Comparison of ENCODE assay signal across 12 cellular contexts in the genomic region with DNA sequence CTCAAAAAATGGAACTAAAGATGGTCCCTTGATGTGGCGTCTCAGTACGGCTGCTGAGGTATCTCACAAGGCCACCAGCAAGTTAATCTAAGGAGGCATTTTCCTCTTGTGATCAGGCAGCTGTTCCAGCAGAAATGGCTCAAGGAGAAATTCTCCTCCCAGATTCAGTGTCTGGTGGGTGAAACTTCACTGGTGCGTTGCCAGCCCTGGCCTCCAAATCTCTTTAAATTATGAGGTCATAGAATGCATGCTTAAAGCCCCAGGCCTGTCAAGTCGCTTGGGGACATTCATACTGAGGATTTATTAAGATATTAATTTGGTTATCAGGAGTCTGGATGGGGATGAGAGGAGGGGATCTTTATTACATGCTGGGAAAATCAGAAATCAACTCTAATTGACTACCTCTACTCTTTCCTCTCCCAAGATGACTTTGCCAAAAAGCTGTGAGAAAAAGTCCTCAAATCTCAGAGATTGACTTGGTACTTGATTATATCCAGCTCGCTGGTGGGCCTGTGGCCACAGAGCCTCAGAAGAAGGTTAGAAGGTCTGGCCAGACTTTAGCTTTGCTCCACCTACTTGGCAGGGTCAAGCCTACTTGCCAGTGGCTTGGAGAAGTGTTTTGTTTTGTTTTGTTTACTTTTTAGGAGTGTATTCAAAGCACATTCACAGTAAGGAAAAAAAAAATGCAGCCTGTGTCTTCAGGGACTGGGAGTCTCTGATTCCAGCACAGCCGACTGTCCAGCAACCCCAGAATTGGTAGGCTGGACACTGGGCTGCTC.
DNase-seq lines count a peak whose midpoint lies in the region; ATAC-seq and TF ChIP-seq lines count a peak whose summit lies in the region.
"Had no signal": no experiment of that assay in that cellular context is flagged by ENCODE, and none has a peak within 500 bp of the region (broad histone marks: within the 10 kb centered on the region; RNA-seq: fewer than 3 reads in every experiment).

No MANE protein-coding gene starts in this region.

- H3K9me3 ChIP-seq in H9 (ENCODE audit: control insufficient read depth, low read depth, low read length) (no peaks in the 10 kb centered on the region), esophagus (ENCODE audit: control insufficient read depth in 2 of 2, insufficient read depth in 1 of 2, low read depth in 1 of 2, low read length in 1 of 2) (no peaks in the 10 kb centered on the region), muscle layer of colon (ENCODE audit: low read length) (no peaks in the 10 kb centered on the region)

- no peak overlapping the region for H4K8ac ChIP-seq in H9 (replicated peaks; ENCODE audit: insufficient read length, low read depth, low read length)

- no peak overlapping the region for H3K4ac ChIP-seq in H9 (ENCODE audit: low read depth, low read length)

- H3K9me3 Mint-ChIP-seq in H9 = no peaks in the 10 kb centered on the region
- no peaks in the 10 kb centered on the region for H3K9me3 Mint-ChIP-seq in GM23338

- H2AK5ac ChIP-seq in H9 (ENCODE audit: insufficient read length, low read length) = no peak overlapping the region

- no peak overlapping the region for H4K5ac ChIP-seq in H9 (ENCODE audit: insufficient read length, low read depth, low read length)

- no peak overlapping the region for H2AFZ ChIP-seq in H9 (ENCODE audit: low read length)
- no peak overlapping the region for H2AFZ ChIP-seq in GM23338

- H3K9me2 ChIP-seq in GM23338 (ENCODE audit: insufficient read depth) = 0 out of 2 replicates have a peak, but pooled peaks cover 4% of the 10 kb centered on the region

- H3K27ac ChIP-seq in H9 (ENCODE audit: insufficient read length, low read depth, low read length) (no peak overlapping the region), esophagus (ENCODE audit: low read depth in 2 of 2, low read length in 1 of 2) (peak overlapping the region; percentile 5 to 71), muscle layer of colon (ENCODE audit: low read depth, low read length) (peak overlapping the region; percentile 35), GM23338 (ENCODE audit: low read depth) (no peak overlapping the region)
- H3K27ac ChIP-seq: brain microvascular endothelial cell had no signal

- TF ChIP-seq CTCF in H9 (conservative IDR thresholded peaks at IDR 0.05) (no peak), GM23338 (conservative IDR thresholded peaks at IDR 0.05; ENCODE audit: low read depth in 2 of 2) (no peak)

- H3K27me3 Mint-ChIP-seq in H9 (ENCODE audit: low read depth) (no peaks in the 10 kb centered on the region), GM23338 (ENCODE audit: insufficient read depth, low read depth, poor library complexity) (no peaks in the 10 kb centered on the region)

- H3K4me2 ChIP-seq in H9 (ENCODE audit: insufficient read depth, insufficient read length, low read length) (no peak overlapping the region), GM23338 (no peak overlapping the region)

- no CpG with 5 or more reads among the region's 6 CpGs for WGBS in H9 (ENCODE audit: extremely low coverage, insufficient read length, low lambda C conversion rate)
- 63 to 65% methylated on average over 6 of the region's 6 CpGs for WGBS in esophagus, 2 donors

- H3K56ac ChIP-seq in H9 (ENCODE audit: insufficient read length, low read depth, low read length) = no peak overlapping the region

- H3K36me3 Mint-ChIP-seq in H9 (ENCODE audit: insufficient read depth in 1 of 3, low read depth in 3 of 3) (peaks cover 0 to 3% (median 0%) of the 10 kb centered on the region in 3 experiments; a peak in 2 of 7 replicates), GM23338 (ENCODE audit: low read depth) (no peaks in the 10 kb centered on the region)

- ATAC-seq in GM19452 (IDR thresholded peaks at IDR 0.05; ENCODE audit: unreplicated experiment) (no peak), HG03520 (IDR thresholded peaks at IDR 0.05; ENCODE audit: unreplicated experiment) (no peak), GM23338 (no peak)

- H3K27ac Mint-ChIP-seq in H9 = 0 out of 7 replicates have a peak overlapping the region, but pooled peaks of 2 of the 3 experiments have one; percentile 25 to 52
- no peak overlapping the region for H3K27ac Mint-ChIP-seq in GM23338

- H3K27me3 ChIP-seq in H9 (ENCODE audit: insufficient read depth, low read length) = no peaks in the 10 kb centered on the region
- no peaks in the 10 kb centered on the region for H3K27me3 ChIP-seq in esophagus (ENCODE audit: control insufficient read depth in 1 of 2, insufficient read depth in 2 of 2, low read length in 2 of 2)
- H3K27me3 ChIP-seq in muscle layer of colon (ENCODE audit: control insufficient read depth in 1 of 2, insufficient read depth in 2 of 2, low read length in 2 of 2) = no peaks in the 10 kb centered on the region
- no peaks in the 10 kb centered on the region for H3K27me3 ChIP-seq in GM23338 (ENCODE audit: insufficient read depth)
- H3K27me3 ChIP-seq: brain microvascular endothelial cell had no signal

- no peak overlapping the region for H3K9ac ChIP-seq in H9 (ENCODE audit: extremely low read depth, insufficient read length, low read length)
- H3K9ac ChIP-seq in muscle layer of colon (ENCODE audit: low read length) = no peak overlapping the region

- no peaks in the 10 kb centered on the region for H3F3A ChIP-seq in GM23338 (replicated peaks; ENCODE audit: low read depth)

- H2BK20ac ChIP-seq in H9 (ENCODE audit: low read depth, low read length, poor library complexity, severe bottlenecking) = no peak overlapping the region

- H3T11ph ChIP-seq in H9 (ENCODE audit: low read length) = no peak overlapping the region

- no peaks in the 10 kb centered on the region for H3K23me2 ChIP-seq in H9 (ENCODE audit: insufficient read length, low read depth, low read length, poor library complexity, severe bottlenecking)

- peaks cover 13 to 14% of the 10 kb centered on the region in 2 experiments for H3K4me1 Mint-ChIP-seq in H9
- H3K4me1 Mint-ChIP-seq in GM23338 = peaks cover 19% of the 10 kb centered on the region

- H2BK15ac ChIP-seq in H9 (ENCODE audit: low read depth, low read length) = no peak overlapping the region

- no peak overlapping the region for H3K4me3 Mint-ChIP-seq in H9
- no peak overlapping the region for H3K4me3 Mint-ChIP-seq in GM23338

- H3K23ac ChIP-seq in H9 (ENCODE audit: insufficient read length, low read depth, low read length) = no peak overlapping the region

- H4K91ac ChIP-seq in H9 (ENCODE audit: insufficient read length, low read depth, low read length) = no peak overlapping the region

- peaks cover 5% of the 10 kb centered on the region; the same call in 1 of the 2 replicates for H3K79me2 ChIP-seq in H9 (ENCODE audit: insufficient read depth, low read length)
- H3K79me2 ChIP-seq in GM23338 (replicated peaks; ENCODE audit: insufficient read depth) = peaks cover 81% of the 10 kb centered on the region

- no peak overlapping the region for H2BK5ac ChIP-seq in H9 (ENCODE audit: insufficient read length, low read length)

- no peak overlapping the region for H2BK120ac ChIP-seq in H9 (ENCODE audit: low read depth, low read length, poor library complexity, severe bottlenecking)

- no peak overlapping the region for H3K18ac ChIP-seq in H9 (ENCODE audit: insufficient read length, low read depth, low read length)

- no peak overlapping the region for H3K4me3 ChIP-seq in esophagus (ENCODE audit: low read depth in 1 of 2, low read length in 2 of 2)
- H3K4me3 ChIP-seq in muscle layer of colon (ENCODE audit: low read depth in 1 of 2, low read length in 2 of 2) = no peak overlapping the region
- H3K4me3 ChIP-seq in GM23338 = no peak overlapping the region

- no peak overlapping the region for H3K14ac ChIP-seq in H9 (ENCODE audit: insufficient read depth, low read length)

- H4K20me1 ChIP-seq in H9 (ENCODE audit: control insufficient read depth, insufficient read depth, insufficient read length) (no peaks in the 10 kb centered on the region), GM23338 (replicated peaks; ENCODE audit: insufficient read depth) (peaks cover 32% of the 10 kb centered on the region; the same call in 1 of the 2 replicates)

- peaks cover 3% of the 10 kb centered on the region; the same call in 1 of the 2 replicates for H3K4me1 ChIP-seq in H9 (ENCODE audit: insufficient read depth, low read length)
- H3K4me1 ChIP-seq in esophagus (ENCODE audit: control insufficient read depth in 2 of 2, insufficient read depth in 2 of 2, low read length in 1 of 2) = peaks cover 7 to 10% of the 10 kb centered on the region in 2 donors
- H3K4me1 ChIP-seq in muscle layer of colon (ENCODE audit: insufficient read depth, low read length) = peaks cover 68% of the 10 kb centered on the region
- no peaks in the 10 kb centered on the region for H3K4me1 ChIP-seq in GM23338 (ENCODE audit: insufficient read depth)

- H3K36me3 ChIP-seq in esophagus (ENCODE audit: control insufficient read depth in 2 of 2, insufficient read depth in 2 of 2, low read length in 1 of 2) (peaks cover 0 to 5% of the 10 kb centered on the region in 2 donors), muscle layer of colon (ENCODE audit: insufficient read depth, low read length) (no peaks in the 10 kb centered on the region), GM23338 (ENCODE audit: insufficient read depth) (no peaks in the 10 kb centered on the region)
- H3K36me3 ChIP-seq: brain microvascular endothelial cell had no signal

- DNase-seq in AG08395 (ENCODE audit: low spot score) = peak; percentile 27
- DNase-seq in H9 = no peak
- no peak for DNase-seq in KG1 (lab: John Stamatoyannopoulos, UW)
- no peak for DNase-seq in GM23338 (ENCODE audit: low spot score)
- DNase-seq: activated CD4-positive, CD25-positive, alpha-beta regulatory T cell treated with anti-CD3 and anti-CD28 coated beads, Interleukin-2, amount 50 U/mL, for 72 hours; brain microvascular endothelial cell; NCI-H1048; OCI-M1 had no signal

- H2BK12ac ChIP-seq in H9 (ENCODE audit: insufficient read length, low read depth, low read length) = no peak overlapping the region

- H3K79me1 ChIP-seq in H9 (ENCODE audit: insufficient read depth, low read depth, low read length, poor library complexity, severe bottlenecking) = peaks cover 3% of the 10 kb centered on the region

TF ChIP-seq in GM23338, 12 proteins besides CTCF, POLR2A, EP300 and RAD21:
- TF ChIP-seq ZNF331 (CRISPR knock-in tag; IDR thresholded peaks at IDR 0.05; ENCODE audit: low read depth) (no peak), STAT1 (IDR thresholded peaks at IDR 0.05; ENCODE audit: unreplicated experiment) (no peak), NANOG (IDR thresholded peaks at IDR 0.05; ENCODE audit: borderline replicate concordance) (no peak), EZH2phosphoT487 (IDR thresholded peaks at IDR 0.05; ENCODE audit: unreplicated experiment) (no peak)

Comparison
In these comparisons a context has a peak if more than half of its experiments do, and no peak if none do; other contexts are left out.
1. H3K27ac ChIP-seq: peak in esophagus (2 of 2) and muscle layer of colon (single experiment); none in H9 (single experiment) and GM23338 (single experiment).